In genomic region chr6:3425574-3425973, GRCh38 we compare ENCODE assay signal across 23 cellular contexts. TPM values are rescaled to one million over a fixed set of nuclear protein-coding genes. Genes with fewer than 3 reads are reported as not detected.
DNase-seq lines count a peak whose midpoint lies in the region; ATAC-seq and TF ChIP-seq lines count a peak whose summit lies in the region.
"Had no signal": no experiment of that assay in that cellular context is flagged by ENCODE, and none has a peak within 500 bp of the region (broad histone marks: within the 10 kb centered on the region; RNA-seq: fewer than 3 reads in every experiment).

No MANE protein-coding gene starts in this region.

- ATAC-seq in Right ventricle myocardium inferior = no peak
- ATAC-seq: GM12878, HCT116 had no signal

- no peak overlapping the region for H3K4ac ChIP-seq in mesenchymal stem cell (ENCODE audit: low read depth in 1 of 2, low read length in 2 of 2)

- peak overlapping the region; percentile 7 for H3K9ac ChIP-seq in mesenchymal stem cell (ENCODE audit: low read length)

- WGBS in mesenchymal stem cell = no CpG with 5 or more reads among the region's 2 CpGs

- H3K14ac ChIP-seq in mesenchymal stem cell (ENCODE audit: low read length in 2 of 2) = no peak overlapping the region

- H4K8ac ChIP-seq in mesenchymal stem cell (ENCODE audit: low read length) = no peak overlapping the region

- no TSS peak for BruUV-seq in PC-9 (replicated peaks; lab: Mats Ljungman, UMichigan)

- H2BK12ac ChIP-seq in mesenchymal stem cell (ENCODE audit: low read length in 2 of 2) = no peak overlapping the region

- H3K27ac ChIP-seq in PC-9 (peak overlapping the region; percentile 54; the same call in 1 of the 2 replicates), mesenchymal stem cell (ENCODE audit: low read length, poor library complexity, severe bottlenecking) (no peak overlapping the region)
- H3K27ac ChIP-seq: C4-2B, HL-60 had no signal

- peaks cover 6% of the 10 kb centered on the region; the same call in 1 of the 2 replicates for H3F3A ChIP-seq in PC-9 (ENCODE audit: insufficient read depth, low read depth)

- no peak overlapping the region for H2BK5ac ChIP-seq in mesenchymal stem cell (ENCODE audit: low read depth, low read length, poor library complexity, severe bottlenecking)

- H4K20me1 ChIP-seq in PC-9 (ENCODE audit: insufficient read depth) = no peaks in the 10 kb centered on the region

- peaks cover 5% of the 10 kb centered on the region; the same call in 1 of the 2 replicates for H3K79me2 ChIP-seq in PC-9 (ENCODE audit: low read depth)

- H3K4me3 ChIP-seq in PC-9 = no peak overlapping the region
- H3K4me3 ChIP-seq in mesenchymal stem cell (ENCODE audit: insufficient read depth in 1 of 2, low read depth in 1 of 2, low read length in 2 of 2) = no peak overlapping the region
- H3K4me3 ChIP-seq: GM12878 had no signal

- peak; percentile 26 for DNase-seq in COLO829 (ENCODE audit: low spot score)
- no peak for DNase-seq in PC-9
- DNase-seq in dermis blood vessel endothelial cell = peak; percentile 21
- DNase-seq in mesenchymal stem cell = no peak
- no peak for DNase-seq in Right ventricle myocardium inferior (ENCODE audit: missing footprints)
- no peak for DNase-seq in SKM-1 (lab: John Stamatoyannopoulos, UW; ENCODE audit: unreplicated experiment)
- DNase-seq in kidney glomerular epithelial cell (lab: John Stamatoyannopoulos, UW) = no peak
- no peak for DNase-seq in cerebellum (ENCODE audit: low spot score)
- DNase-seq: AML-193; Calu3; CD4-positive, alpha-beta memory T cell; DMS 273 treated with DMSO at 0.1 percent for 48 hours; DMS53; DND-41; EL; H7; HFFc6; IMR-90; KBM-7 had no signal

- no peak for TF ChIP-seq CTCF in PC-9 (conservative IDR thresholded peaks at IDR 0.05)

- H3K9me2 ChIP-seq in PC-9 (ENCODE audit: insufficient read depth) = no peaks in the 10 kb centered on the region

- H3K4me2 ChIP-seq in PC-9 (no peak overlapping the region), mesenchymal stem cell (ENCODE audit: low read length, poor library complexity, severe bottlenecking) (no peak overlapping the region)

- H3K36me3 ChIP-seq in PC-9 (ENCODE audit: low read depth) (no peaks in the 10 kb centered on the region), mesenchymal stem cell (ENCODE audit: control insufficient read depth in 1 of 2, insufficient read depth in 2 of 2, low read depth in 1 of 2, low read length in 2 of 2) (peaks cover 0 to 13% of the 10 kb centered on the region in 2 experiments)

- no peak overlapping the region for H2AFZ ChIP-seq in PC-9
- H2AFZ ChIP-seq in mesenchymal stem cell (ENCODE audit: low read depth, low read length) = no peak overlapping the region

- no peak overlapping the region for H2BK15ac ChIP-seq in mesenchymal stem cell (ENCODE audit: low read depth, poor library complexity, severe bottlenecking)

- H4K91ac ChIP-seq in mesenchymal stem cell (ENCODE audit: low read length) = no peak overlapping the region

- CTCF ChIA-PET in PC-9 (lab: Charles Lee) = no interaction called here

- H3K4me1 ChIP-seq in PC-9 (replicated peaks; ENCODE audit: insufficient read depth) (peaks cover 17% of the 10 kb centered on the region), mesenchymal stem cell (ENCODE audit: control insufficient read depth, insufficient read depth, low read depth, low read length) (peaks cover 4% of the 10 kb centered on the region)

- no peak overlapping the region for H3K23ac ChIP-seq in mesenchymal stem cell (ENCODE audit: low read length in 2 of 2)

- H2BK120ac ChIP-seq in mesenchymal stem cell (ENCODE audit: low read depth, low read length) = no peak overlapping the region

- H3K18ac ChIP-seq in mesenchymal stem cell (ENCODE audit: low read depth in 1 of 2, low read length in 2 of 2) = no peak overlapping the region

- H3K9me3 ChIP-seq in PC-9 (ENCODE audit: insufficient read depth, low read depth) (no peaks in the 10 kb centered on the region), mesenchymal stem cell (ENCODE audit: control insufficient read depth, low read length) (no peaks in the 10 kb centered on the region)

- no peaks in the 10 kb centered on the region for H3K27me3 ChIP-seq in PC-9 (ENCODE audit: insufficient read depth, low read depth)
- H3K27me3 ChIP-seq in mesenchymal stem cell (ENCODE audit: control insufficient read depth in 1 of 2, insufficient read depth in 1 of 2, low read length in 2 of 2) = peaks cover 0 to 11% of the 10 kb centered on the region in 2 experiments

- POLR2A ChIA-PET in PC-9 (lab: Charles Lee; ENCODE audit: unreplicated experiment) = no interaction called here

- intact Hi-C loops in PC-9 (cut with micrococcal nuclease; ENCODE audit: unreplicated experiment) = no loop called here
- intact Hi-C loops in Right ventricle myocardium inferior (cut with DNase I) = no loop called here

- no peaks in the 10 kb centered on the region for H3K79me1 ChIP-seq in mesenchymal stem cell (replicated peaks; ENCODE audit: low read length, poor library complexity, severe bottlenecking)

- H2AK5ac ChIP-seq in mesenchymal stem cell (ENCODE audit: low read length, severe bottlenecking) = no peak overlapping the region

RNA-seq across cellular contexts. Expression of gene SLC22A23, which starts 31.3 kb away (rescaled TPM):
- total RNA-seq in PC-9 (2021) (13.5 and 16.3 TPM in 2 replicates), dermis blood vessel endothelial cell (58.5 and 70.6 TPM in 2 replicates), Right ventricle myocardium inferior (5.6 TPM), cerebellum (40.4 TPM)
- 0.03 TPM for polyA plus RNA-seq in mesenchymal stem cell (2013, experiment 1 of 2)
- polyA plus RNA-seq in mesenchymal stem cell (2013, experiment 2 of 2) = 0.03 TPM

Comparison
In these comparisons a context has a peak if more than half of its experiments do, and no peak if none do; other contexts are left out.
1. DNase-seq: peak in COLO829 (single experiment) and dermis blood vessel endothelial cell (single experiment); none in PC-9 (0 of 2), mesenchymal stem cell (single experiment), Right ventricle myocardium inferior (single experiment), SKM-1 (single experiment), kidney glomerular epithelial cell (single experiment) and cerebellum (single experiment).